In genomic region chr15:80170596-80170995, GRCh38 we compare ENCODE assay signal across 18 cellular contexts. TPM values are rescaled to one million over a fixed set of nuclear protein-coding genes. Genes with fewer than 3 reads are reported as not detected.
DNase-seq lines count a peak whose midpoint lies in the region; ATAC-seq and TF ChIP-seq lines count a peak whose summit lies in the region.
"Had no signal": no experiment of that assay in that cellular context is flagged by ENCODE, and none has a peak within 500 bp of the region (broad histone marks: within the 10 kb centered on the region; RNA-seq: fewer than 3 reads in every experiment).

No MANE protein-coding gene starts in this region.

- peaks cover 22% of the 10 kb centered on the region for H3K4me1 ChIP-seq in PC-3 (ENCODE audit: insufficient read depth, low read length)
- peaks cover 0 to 19% (median 6%) of the 10 kb centered on the region in 4 donors for H3K4me1 ChIP-seq in sigmoid colon
- H3K4me1 ChIP-seq: Caco-2 had no signal

- ATAC-seq in PC-3 (peak; percentile 35), left lobe of liver (peak; percentile 9), GM21515 (IDR thresholded peaks at IDR 0.05; ENCODE audit: unreplicated experiment) (no peak), GM18861 (IDR thresholded peaks at IDR 0.05; ENCODE audit: unreplicated experiment) (no peak)
- ATAC-seq: CD8-positive, alpha-beta T cell had no signal

- DNase-seq in activated CD4-positive, alpha-beta T cell treated with anti-CD3 and anti-CD28 coated beads, Interleukin-2, amount 10 ng/mL, durations not matched to agents 7 days and 5 days: no peak
- no peak for DNase-seq in activated CD4-positive, alpha-beta T cell treated with anti-CD3 and anti-CD28 coated beads, Interleukin-2, amount 50 U/mL, for 48 hours
- peak; percentile 25 for DNase-seq in PC-3
- no peak for DNase-seq in left lobe of liver (ENCODE audit: low spot score)
- DNase-seq in sigmoid colon: peak; percentile 10
- no peak for DNase-seq in activated naive CD4-positive, alpha-beta T cell treated with anti-CD3 and anti-CD28 coated beads, Interleukin-2, amount 50 U/mL, for 16 hours
- DNase-seq: 8988T; ACHN; Caco-2; Calu3; CD4-positive, alpha-beta T cell; CD8-positive, alpha-beta T cell; DMS79 treated with DMSO at 0.1 percent for 48 hours; GF-D8 had no signal

- H3K9ac ChIP-seq in PC-3 (ENCODE audit: low read length): no peak overlapping the region
- H3K9ac ChIP-seq: BLaER1 treated with 17β-estradiol and CSF1 and Interleukin-3, amounts not matched to agents 10 nM and 100 nM had no signal

- intact Hi-C loops in PC-3 (cut with micrococcal nuclease): loop anchor here (5.0 to 10.0 kb wide), 4 partner anchors 63 to 276 kb away; partner anchors contain the start of gene MTHFS
- intact Hi-C loops in sigmoid colon (cut with DNase I): loop anchor here (5.0 kb wide), 1 partner anchor 788 kb away; no protein-coding TSS in a partner anchor

- TF ChIP-seq POLR2A in sigmoid colon (IDR thresholded peaks at IDR 0.05): no peak

- no peaks in the 10 kb centered on the region for H4K20me1 ChIP-seq in PC-3 (ENCODE audit: low read length)

- no peaks in the 10 kb centered on the region for H3K27me3 ChIP-seq in PC-3 (ENCODE audit: low read length)
- no peaks in the 10 kb centered on the region for H3K27me3 ChIP-seq in sigmoid colon
- H3K27me3 ChIP-seq: BLaER1 treated with 17β-estradiol and CSF1 and Interleukin-3, amounts not matched to agents 10 nM and 100 nM had no signal

- WGBS in sigmoid colon, 2 donors: 97% methylated on average over 2 of the region's 2 CpGs

- H3F3A ChIP-seq in PC-3 (ENCODE audit: low read length, unreplicated experiment): peaks cover 4% of the 10 kb centered on the region

- no peaks in the 10 kb centered on the region for H3K9me3 ChIP-seq in PC-3 (ENCODE audit: low read length)
- no peaks in the 10 kb centered on the region for H3K9me3 ChIP-seq in sigmoid colon
- H3K9me3 ChIP-seq: BLaER1 treated with 17β-estradiol and CSF1 and Interleukin-3, amounts not matched to agents 10 nM and 100 nM; Caco-2 had no signal

- peaks cover 2% of the 10 kb centered on the region for H3K4me1 Mint-ChIP-seq in activated CD4-positive, alpha-beta T cell treated with anti-CD3 and anti-CD28 coated beads, Interleukin-2, amount 10 ng/mL, durations not matched to agents 7 days and 5 days

- H2AFZ ChIP-seq in PC-3 (ENCODE audit: low read length): no peak overlapping the region

- H3K4me3 Mint-ChIP-seq in activated CD4-positive, alpha-beta T cell treated with anti-CD3 and anti-CD28 coated beads, Interleukin-2, amount 10 ng/mL, durations not matched to agents 7 days and 5 days: no peak overlapping the region
- H3K4me3 Mint-ChIP-seq: CD4-positive, alpha-beta T cell; CD8-positive, alpha-beta T cell had no signal

- POLR2A ChIA-PET in activated CD4-positive, alpha-beta T cell treated with anti-CD3 and anti-CD28 coated beads, Interleukin-2, amount 10 ng/mL, durations not matched to agents 7 days and 5 days (lab: Charles Lee): no interaction called here
- POLR2A ChIA-PET in PC-3 (lab: Charles Lee; ENCODE audit: unreplicated experiment): no interaction called here

- CTCF ChIA-PET in activated CD4-positive, alpha-beta T cell treated with anti-CD3 and anti-CD28 coated beads, Interleukin-2, amount 10 ng/mL, durations not matched to agents 7 days and 5 days (lab: Charles Lee): interaction anchor here (0.6 kb wide), 1 partner anchor 78 kb away, joined by 5 read pairs; no protein-coding TSS in a partner anchor
- CTCF ChIA-PET in PC-3 (lab: Charles Lee): no interaction called here

- no peak overlapping the region for H3K4me2 ChIP-seq in PC-3 (ENCODE audit: low read length)
- H3K4me2 ChIP-seq: BLaER1 treated with 17β-estradiol and CSF1 and Interleukin-3, amounts not matched to agents 10 nM and 100 nM had no signal

- H3K79me2 ChIP-seq in PC-3 (ENCODE audit: low read length): no peaks in the 10 kb centered on the region

- H3K4me3 ChIP-seq in PC-3 (ENCODE audit: low read length) (no peak overlapping the region), sigmoid colon (no peak overlapping the region)
- H3K4me3 ChIP-seq: BLaER1 treated with 17β-estradiol and CSF1 and Interleukin-3, amounts not matched to agents 10 nM and 100 nM had no signal

- no peaks in the 10 kb centered on the region for H3K9me3 Mint-ChIP-seq in activated CD4-positive, alpha-beta T cell treated with anti-CD3 and anti-CD28 coated beads, Interleukin-2, amount 10 ng/mL, durations not matched to agents 7 days and 5 days
- H3K9me3 Mint-ChIP-seq: CD4-positive, alpha-beta T cell; CD8-positive, alpha-beta T cell had no signal

- H3K27me3 Mint-ChIP-seq in activated CD4-positive, alpha-beta T cell treated with anti-CD3 and anti-CD28 coated beads, Interleukin-2, amount 10 ng/mL, durations not matched to agents 7 days and 5 days: no peaks in the 10 kb centered on the region
- H3K27me3 Mint-ChIP-seq: CD4-positive, alpha-beta T cell had no signal

- BruUV-seq in PC-3 (replicated peaks; lab: Mats Ljungman, UMichigan): no TSS peak

- TF ChIP-seq CTCF in PC-3 (conservative IDR thresholded peaks at IDR 0.05; ENCODE audit: low read depth, low read length) (no peak), sigmoid colon (IDR thresholded peaks at IDR 0.05) (no peak)

- H3K27ac Mint-ChIP-seq in activated CD4-positive, alpha-beta T cell treated with anti-CD3 and anti-CD28 coated beads, Interleukin-2, amount 10 ng/mL, durations not matched to agents 7 days and 5 days: peak overlapping the region; percentile 9
- H3K27ac Mint-ChIP-seq: CD4-positive, alpha-beta T cell; CD8-positive, alpha-beta T cell had no signal

- H3K36me3 Mint-ChIP-seq in activated CD4-positive, alpha-beta T cell treated with anti-CD3 and anti-CD28 coated beads, Interleukin-2, amount 10 ng/mL, durations not matched to agents 7 days and 5 days (ENCODE audit: low read depth): peaks cover 5% of the 10 kb centered on the region

- H3K27ac ChIP-seq in PC-3 (ENCODE audit: low read length) (0 out of 2 replicates have a peak overlapping the region, but pooled peaks have one; percentile 21), sigmoid colon (no peak overlapping the region)
- H3K27ac ChIP-seq: BLaER1 treated with 17β-estradiol and CSF1 and Interleukin-3, amounts not matched to agents 10 nM and 100 nM; C4-2B had no signal

- H3K36me3 ChIP-seq in PC-3 (ENCODE audit: low read depth, low read length): peaks cover 4% of the 10 kb centered on the region
- peaks cover 0 to 13% (median 2%) of the 10 kb centered on the region in 4 donors for H3K36me3 ChIP-seq in sigmoid colon

- H3K9me2 ChIP-seq in PC-3 (replicated peaks; ENCODE audit: low read length): no peaks in the 10 kb centered on the region

- no peak for TF ChIP-seq EP300 in sigmoid colon (IDR thresholded peaks at IDR 0.05)

RNA-seq across cellular contexts. Expression of gene FAH, which starts 17.8 kb away (rescaled TPM):
- total RNA-seq in activated CD4-positive, alpha-beta T cell treated with anti-CD3 and anti-CD28 coated beads, Interleukin-2, amount 10 ng/mL, durations not matched to agents 7 days and 5 days: 10 to 100 TPM; 19.7 to 23.3 TPM
- total RNA-seq in PC-3 (2014; rRNA removed) (55.4 and 59.4 TPM in 2 replicates), left lobe of liver (215 TPM), sigmoid colon (10 to 100 TPM; 11.4 to 23.5 (median 12.0) TPM)
- 10 to 100 TPM; 14.4 to 17.5 (median 17.1) TPM for polyA plus RNA-seq in sigmoid colon

Comparison
In these comparisons a context has a peak if more than half of its experiments do, and no peak if none do; other contexts are left out.
1. DNase-seq: peak in PC-3 (single experiment) and sigmoid colon (single experiment); none in activated CD4-positive, alpha-beta T cell treated with anti-CD3 and anti-CD28 coated beads, Interleukin-2, amount 10 ng/mL, durations not matched to agents 7 days and 5 days (single experiment), activated CD4-positive, alpha-beta T cell treated with anti-CD3 and anti-CD28 coated beads, Interleukin-2, amount 50 U/mL, for 48 hours (0 of 2), left lobe of liver (single experiment) and activated naive CD4-positive, alpha-beta T cell treated with anti-CD3 and anti-CD28 coated beads, Interleukin-2, amount 50 U/mL, for 16 hours (single experiment).
2. ATAC-seq: peak in PC-3 (single experiment) and left lobe of liver (single experiment); none in GM21515 (single experiment) and GM18861 (single experiment).